Comparison of ENCODE assay signal across 1 cellular context in genomic region chr7:108120196-108120595, GRCh38.
TF ChIP-seq lines count a peak whose summit lies in the region.

No MANE protein-coding gene starts in this region.

TF ChIP-seq in K562, 482 proteins besides CTCF, POLR2A, EP300 and RAD21 (continued from another document):
- TF ChIP-seq, protein P1, sequence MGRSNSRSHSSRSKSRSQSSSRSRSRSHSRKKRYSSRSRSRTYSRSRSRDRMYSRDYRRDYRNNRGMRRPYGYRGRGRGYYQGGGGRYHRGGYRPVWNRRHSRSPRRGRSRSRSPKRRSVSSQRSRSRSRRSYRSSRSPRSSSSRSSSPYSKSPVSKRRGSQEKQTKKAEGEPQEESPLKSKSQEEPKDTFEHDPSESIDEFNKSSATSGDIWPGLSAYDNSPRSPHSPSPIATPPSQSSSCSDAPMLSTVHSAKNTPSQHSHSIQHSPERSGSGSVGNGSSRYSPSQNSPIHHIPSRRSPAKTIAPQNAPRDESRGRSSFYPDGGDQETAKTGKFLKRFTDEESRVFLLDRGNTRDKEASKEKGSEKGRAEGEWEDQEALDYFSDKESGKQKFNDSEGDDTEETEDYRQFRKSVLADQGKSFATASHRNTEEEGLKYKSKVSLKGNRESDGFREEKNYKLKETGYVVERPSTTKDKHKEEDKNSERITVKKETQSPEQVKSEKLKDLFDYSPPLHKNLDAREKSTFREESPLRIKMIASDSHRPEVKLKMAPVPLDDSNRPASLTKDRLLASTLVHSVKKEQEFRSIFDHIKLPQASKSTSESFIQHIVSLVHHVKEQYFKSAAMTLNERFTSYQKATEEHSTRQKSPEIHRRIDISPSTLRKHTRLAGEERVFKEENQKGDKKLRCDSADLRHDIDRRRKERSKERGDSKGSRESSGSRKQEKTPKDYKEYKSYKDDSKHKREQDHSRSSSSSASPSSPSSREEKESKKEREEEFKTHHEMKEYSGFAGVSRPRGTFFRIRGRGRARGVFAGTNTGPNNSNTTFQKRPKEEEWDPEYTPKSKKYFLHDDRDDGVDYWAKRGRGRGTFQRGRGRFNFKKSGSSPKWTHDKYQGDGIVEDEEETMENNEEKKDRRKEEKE (IDR thresholded peaks at IDR 0.05; ENCODE audit: borderline replicate concordance in 1 of 2, control insufficient read depth in 1 of 2, low read depth in 2 of 2, low read length in 1 of 2) = no peak
- TF ChIP-seq BRCA1 (IDR thresholded peaks at IDR 0.05) = no peak
- TF ChIP-seq BRCA1 (CRISPR knock-in tag; IDR thresholded peaks at IDR 0.05) = no peak
- TF ChIP-seq ZMIZ1 (IDR thresholded peaks at IDR 0.05; ENCODE audit: low read depth in 2 of 2, low read length in 2 of 2) = no peak
- TF ChIP-seq MEF2A (IDR thresholded peaks at IDR 0.05; ENCODE audit: control insufficient read depth, low read depth, low read length) = no peak
- TF ChIP-seq MLX (CRISPR knock-in tag; conservative IDR thresholded peaks at IDR 0.05) = no peak
- no peak for TF ChIP-seq ATF6 (CRISPR knock-in tag; IDR thresholded peaks at IDR 0.05)
- TF ChIP-seq ZNF644 (tag; IDR thresholded peaks at IDR 0.05; ENCODE audit: low read depth) = no peak
- TF ChIP-seq ZNF830 (CRISPR knock-in tag; IDR thresholded peaks at IDR 0.05) = no peak
- TF ChIP-seq POLR2AphosphoS2 (IDR thresholded peaks at IDR 0.05; ENCODE audit: low read length) = no peak
- TF ChIP-seq PTBP1 (IDR thresholded peaks at IDR 0.05; ENCODE audit: low read depth, low read length) = no peak
- no peak for TF ChIP-seq ZNF436 (CRISPR knock-in tag; IDR thresholded peaks at IDR 0.05)
- no peak for TF ChIP-seq CBX5 (IDR thresholded peaks at IDR 0.05; ENCODE audit: borderline replicate concordance, low read depth)
